ENCODE assay signal across 21 cellular contexts in genomic region chr7:151690597-151690996, GRCh38.
DNase-seq lines count a peak whose midpoint lies in the region; ATAC-seq and TF ChIP-seq lines count a peak whose summit lies in the region.
"Had no signal": no experiment of that assay in that cellular context is flagged by ENCODE, and none has a peak within 500 bp of the region (broad histone marks: within the 10 kb centered on the region; RNA-seq: fewer than 3 reads in every experiment).

No MANE protein-coding gene starts in this region.

- H3K27ac Mint-ChIP-seq in activated naive CD4-positive, alpha-beta T cell treated with anti-CD3 and anti-CD28 coated beads, Interleukin-2, amount 50 U/mL, for 72 hours = no peak overlapping the region
- H3K27ac Mint-ChIP-seq: T-cell had no signal

- H3K27ac ChIP-seq in right cardiac atrium (ENCODE audit: low read length) = peak overlapping the region; percentile 74
- H3K27ac ChIP-seq in smooth muscle cell (ENCODE audit: low read depth) = no peak overlapping the region
- H3K27ac ChIP-seq: C4-2B had no signal

- H3K4me3 ChIP-seq in right cardiac atrium (ENCODE audit: low read length) (no peak overlapping the region), adipocyte (ENCODE audit: low read length) (peak overlapping the region; percentile 13), smooth muscle cell (no peak overlapping the region)

- peak overlapping the region; percentile 33 for H3K4me2 ChIP-seq in smooth muscle cell

- H3K9me3 ChIP-seq in right cardiac atrium (ENCODE audit: control insufficient read depth, low read length) = no peaks in the 10 kb centered on the region
- no peaks in the 10 kb centered on the region for H3K9me3 ChIP-seq in adipocyte (ENCODE audit: control insufficient read depth, low read length)
- no peaks in the 10 kb centered on the region for H3K9me3 ChIP-seq in smooth muscle cell (replicated peaks; ENCODE audit: low read depth)

- DNase-seq in right cardiac atrium (no peak), left ventricle myocardium superior (no peak), adipocyte (ENCODE audit: low read depth) (no peak), glomerular visceral epithelial cell (ENCODE audit: extremely low spot score) (peak; percentile 53), smooth muscle cell (lab: John Stamatoyannopoulos, UW; ENCODE audit: unreplicated experiment) (no peak), cerebellum (ENCODE audit: low spot score) (no peak), NCI-H146 treated with DMSO at 0.1 percent for 48 hours (lab: John Stamatoyannopoulos, UW; ENCODE audit: unreplicated experiment) (no peak)
- DNase-seq in activated naive CD4-positive, alpha-beta T cell treated with anti-CD3 and anti-CD28 coated beads, Interleukin-2, amount 50 U/mL, for 72 hours (ENCODE audit: low spot score in 2 of 2) = no peak
- DNase-seq: activated CD4-positive, alpha-beta T cell treated with anti-CD3 and anti-CD28 coated beads, Interleukin-2, amount 50 U/mL, for 1 hour; dorsolateral prefrontal cortex; erythroblast; islet precursor cell; midbrain; MM.1S; NCI-H187; stimulated activated naive CD8-positive, alpha-beta T cell treated with anti-CD3 and anti-CD28 coated beads, Interleukin-15, Interleukin-2, amounts not matched to agents 100 U/mL and 50 U/mL, for 24 hours; T-cell; trophoblast cell had no signal

- WGBS in right cardiac atrium = 37% methylated on average over 6 of the region's 6 CpGs
- 21% methylated on average over 6 of the region's 6 CpGs for WGBS in smooth muscle cell (ENCODE audit: low lambda C conversion rate)

- H3K27me3 ChIP-seq in right cardiac atrium (ENCODE audit: control insufficient read depth, insufficient read depth) (no peaks in the 10 kb centered on the region), adipocyte (replicated peaks; ENCODE audit: control insufficient read depth, insufficient read depth, low read length) (no peaks in the 10 kb centered on the region), smooth muscle cell (ENCODE audit: low read depth) (no peaks in the 10 kb centered on the region)
- H3K27me3 ChIP-seq: dorsolateral prefrontal cortex had no signal

- H3K79me2 ChIP-seq in smooth muscle cell (ENCODE audit: low read depth) = no peaks in the 10 kb centered on the region

- no peak for TF ChIP-seq CTCF in smooth muscle cell (IDR thresholded peaks at IDR 0.05; ENCODE audit: borderline replicate concordance, insufficient read depth, poor library complexity, severe bottlenecking)

- intact Hi-C loops in right cardiac atrium (cut with DNase I) (no loop called here), left ventricle myocardium superior (cut with micrococcal nuclease) (no loop called here)

- H4K20me1 ChIP-seq in smooth muscle cell (ENCODE audit: low read depth) = no peaks in the 10 kb centered on the region

- H2AFZ ChIP-seq in smooth muscle cell (ENCODE audit: low read depth) = no peak overlapping the region

- H3K9ac ChIP-seq in adipocyte (ENCODE audit: low read length) (peak overlapping the region; percentile 17), smooth muscle cell (ENCODE audit: low read depth) (no peak overlapping the region)

- no peaks in the 10 kb centered on the region for H3F3A ChIP-seq in smooth muscle cell (ENCODE audit: low read depth)

- H3K36me3 ChIP-seq in adipocyte (ENCODE audit: control insufficient read depth, insufficient read depth, low read length, severe bottlenecking) (no peaks in the 10 kb centered on the region), smooth muscle cell (ENCODE audit: low read depth) (no peaks in the 10 kb centered on the region)

- peaks cover 17% of the 10 kb centered on the region for H3K4me1 ChIP-seq in right cardiac atrium (ENCODE audit: control insufficient read depth, insufficient read depth, low read length)
- peaks cover 39% of the 10 kb centered on the region for H3K4me1 ChIP-seq in adipocyte (ENCODE audit: control insufficient read depth, insufficient read depth, low read length)
- peaks cover 4% of the 10 kb centered on the region for H3K4me1 ChIP-seq in smooth muscle cell (ENCODE audit: low read depth)

- H3K36me3 Mint-ChIP-seq in activated naive CD4-positive, alpha-beta T cell treated with anti-CD3 and anti-CD28 coated beads, Interleukin-2, amount 50 U/mL, for 72 hours = no peaks in the 10 kb centered on the region

- peak in 1 of 2 donors; percentile 15 for ATAC-seq in right cardiac atrium
- no peak for ATAC-seq in left ventricle myocardium superior
- no peak for ATAC-seq in activated naive CD4-positive, alpha-beta T cell treated with anti-CD3 and anti-CD28 coated beads, Interleukin-2, amount 50 U/mL, for 72 hours
- ATAC-seq: Right ventricle myocardium inferior; stimulated activated naive CD8-positive, alpha-beta T cell treated with anti-CD3 and anti-CD28 coated beads, Interleukin-15, Interleukin-2, amounts not matched to agents 100 U/mL and 50 U/mL, for 24 hours; T-cell had no signal

- H3K9me3 Mint-ChIP-seq in activated naive CD4-positive, alpha-beta T cell treated with anti-CD3 and anti-CD28 coated beads, Interleukin-2, amount 50 U/mL, for 72 hours = no peaks in the 10 kb centered on the region
- H3K9me3 Mint-ChIP-seq: neural crest cell, T-cell had no signal
